Comparison of ENCODE assay signal across 23 cellular contexts in genomic region chr3:195570912-195571311, GRCh38. TPM values are rescaled to one million over a fixed set of nuclear protein-coding genes. Genes with fewer than 3 reads are reported as not detected.
"Had no signal": no experiment of that assay in that cellular context is flagged by ENCODE, and none has a peak within 500 bp of the region (broad histone marks: within the 10 kb centered on the region; RNA-seq: fewer than 3 reads in every experiment).

No MANE protein-coding gene starts in this region.

- H3K4me1 ChIP-seq: neural progenitor cell, pancreas, tibial nerve, upper lobe of right lung had no signal

- H3K9ac ChIP-seq: neural progenitor cell had no signal

- H3K27me3 ChIP-seq: gastrocnemius medialis, neural progenitor cell, pancreas, testis, tibial nerve had no signal

- H3K36me3 ChIP-seq: gastrocnemius medialis, neural progenitor cell, pancreas, spleen, upper lobe of right lung had no signal

- H3K27ac Mint-ChIP-seq: dendritic cell treated with granulocyte-macrophage colony-stimulating factor and Interleukin-4, amounts not matched to agents 40 ng/mL and 50 ng/mL, for 4 days; effector memory CD8-positive, alpha-beta T cell; immature natural killer cell; naive thymus-derived CD4-positive, alpha-beta T cell; neural progenitor cell; stimulated activated naive B cell treated with anti-CD40 and anti-IgM and Interleukin-4, amounts not matched to agents 10 μg/mL and 1 μg/mL and 100 μg/mL, for 72 hours; stimulated activated naive CD8-positive, alpha-beta T cell treated with anti-CD3 and anti-CD28 coated beads, Interleukin-15, amount 100 ng/mL, for 72 hours had no signal

- H3K27me3 Mint-ChIP-seq: stimulated activated naive CD8-positive, alpha-beta T cell treated with anti-CD3 and anti-CD28 coated beads, Interleukin-15, amount 100 ng/mL, for 72 hours had no signal

- DNase-seq: effector memory CD8-positive, alpha-beta T cell; gastrocnemius medialis; immature natural killer cell; mammary epithelial cell; naive thymus-derived CD4-positive, alpha-beta T cell; nucleus accumbens; pancreas; spleen; stimulated activated CD4-positive, alpha-beta T cell treated with anti-CD3 and anti-CD28 coated beads, Interleukin-15, amount 100 ng/mL, for 24 hours; stimulated activated CD4-positive, alpha-beta T cell treated with anti-CD3 and anti-CD28 coated beads, Interleukin-1b, Interleukin-23, amount 100 ng/mL, for 48 hours; stimulated activated CD4-positive, alpha-beta T cell treated with anti-CD3 and anti-CD28 coated beads, Interleukin-4, amount 100 ng/mL, for 24 hours; stimulated activated naive B cell treated with anti-CD40 and anti-IgM and Interleukin-4, amounts not matched to agents 10 μg/mL and 1 μg/mL and 100 μg/mL, for 72 hours; stimulated activated naive CD8-positive, alpha-beta T cell treated with anti-CD3 and anti-CD28 coated beads, Interleukin-15, amount 100 ng/mL, for 72 hours; testis; upper lobe of right lung had no signal

- H3K36me3 Mint-ChIP-seq: immature natural killer cell; naive thymus-derived CD4-positive, alpha-beta T cell; neural progenitor cell; stimulated activated naive B cell treated with anti-CD40 and anti-IgM and Interleukin-4, amounts not matched to agents 10 μg/mL and 1 μg/mL and 100 μg/mL, for 72 hours had no signal

- H3K9me3 Mint-ChIP-seq: dendritic cell treated with granulocyte-macrophage colony-stimulating factor and Interleukin-4, amounts not matched to agents 40 ng/mL and 50 ng/mL, for 4 days; effector memory CD8-positive, alpha-beta T cell; immature natural killer cell; naive thymus-derived CD4-positive, alpha-beta T cell; stimulated activated naive B cell treated with anti-CD40 and anti-IgM and Interleukin-4, amounts not matched to agents 10 μg/mL and 1 μg/mL and 100 μg/mL, for 72 hours; stimulated activated naive CD8-positive, alpha-beta T cell treated with anti-CD3 and anti-CD28 coated beads, Interleukin-15, amount 100 ng/mL, for 72 hours had no signal

- H3K4me3 ChIP-seq: esophagus muscularis mucosa, gastrocnemius medialis, neural progenitor cell, pancreas, spleen, testis, tibial nerve, upper lobe of right lung had no signal

- ATAC-seq: effector memory CD8-positive, alpha-beta T cell; gastrocnemius medialis; pancreas; stimulated activated naive CD8-positive, alpha-beta T cell treated with anti-CD3 and anti-CD28 coated beads, Interleukin-15, amount 100 ng/mL, for 72 hours; upper lobe of right lung had no signal

- H3K27ac ChIP-seq: epithelial cell of prostate, esophagus muscularis mucosa, gastrocnemius medialis, neural progenitor cell, pancreas, spleen, testis, tibial nerve, upper lobe of right lung had no signal

- H3K9me3 ChIP-seq: esophagus muscularis mucosa, gastrocnemius medialis, pancreas, spleen, testis, tibial nerve, upper lobe of right lung had no signal

- H3K4me1 Mint-ChIP-seq: neural progenitor cell had no signal

- H3K4me3 Mint-ChIP-seq: dendritic cell treated with granulocyte-macrophage colony-stimulating factor and Interleukin-4, amounts not matched to agents 40 ng/mL and 50 ng/mL, for 4 days; effector memory CD8-positive, alpha-beta T cell; immature natural killer cell; naive thymus-derived CD4-positive, alpha-beta T cell; neural progenitor cell; stimulated activated naive B cell treated with anti-CD40 and anti-IgM and Interleukin-4, amounts not matched to agents 10 μg/mL and 1 μg/mL and 100 μg/mL, for 72 hours; stimulated activated naive CD8-positive, alpha-beta T cell treated with anti-CD3 and anti-CD28 coated beads, Interleukin-15, amount 100 ng/mL, for 72 hours had no signal

RNA-seq across cellular contexts. Expression of gene APOD, which starts 12.8 kb away (rescaled TPM):
- total RNA-seq: mononuclear cell, progenitor cell of endocrine pancreas had no signal
- polyA plus RNA-seq: immature natural killer cell; keratinocyte; naive thymus-derived CD4-positive, alpha-beta T cell had no signal
